ENCODE assay signal across 8 cellular contexts in genomic region chr15:90934256-90934948, GRCh38. TPM values are rescaled to one million over a fixed set of nuclear protein-coding genes. Genes with fewer than 3 reads are reported as not detected.
A peak's percentile ranks its signal among the peaks of the same experiment; 100 is the strongest.
DNase-seq lines count a peak whose midpoint lies in the region; ATAC-seq, FAIRE-seq and TF ChIP-seq lines count a peak whose summit lies in the region.

No MANE protein-coding gene starts in this region.

- peak; percentile 51 for DNase-seq in NCI-H2196 treated with DMSO at 0.1 percent for 48 hours (lab: John Stamatoyannopoulos, UW; ENCODE audit: unreplicated experiment)
- peak; percentile 77 for DNase-seq in bronchial epithelial cell (ENCODE audit: low read depth)
- DNase-seq in inferior parietal cortex (ENCODE audit: extremely low spot score), result peak; percentile 86
- peak; percentile 95 for DNase-seq in spleen
- no peak for DNase-seq in mesenteric fat pad (ENCODE audit: low spot score)

- H3K27ac ChIP-seq in spleen, result peak overlapping the region; percentile 22 to 99 (median 87)

- peaks cover 43 to 81% (median 67%) of the 10 kb centered on the region in 6 donors for H3K4me1 ChIP-seq in spleen

- H3K4me3 ChIP-seq in WI38 (ENCODE audit: low read depth, low read length) (peak overlapping the region; percentile 77), bronchial epithelial cell (ENCODE audit: low read depth, low read length) (peak overlapping the region; percentile 83), spleen (peak overlapping the region; percentile 63 to 86 (median 70))

- peak; percentile 91 for TF ChIP-seq CTCF in WI38 (IDR thresholded peaks at IDR 0.05; ENCODE audit: low read depth, low read length)
- peak; percentile 95 for TF ChIP-seq CTCF in bronchial epithelial cell (IDR thresholded peaks at IDR 0.05; ENCODE audit: insufficient read depth, low read length, severe bottlenecking)
- TF ChIP-seq CTCF in spleen (IDR thresholded peaks at IDR 0.05 in 8 of 11, conservative IDR thresholded peaks at IDR 0.05 in 3 of 11), result peak; percentile 81 to 97 (median 95)

- intact Hi-C loops in spleen (cut with DNase I; ENCODE audit: low total_unique reads), result no loop called here

- H3K27me3 ChIP-seq in bronchial epithelial cell (ENCODE audit: control insufficient read depth, insufficient read depth, low read length) (no peaks in the 10 kb centered on the region), spleen (replicated peaks in 1 of 7) (no peaks in the 10 kb centered on the region)

- WGBS in spleen, 5 donors, result 0 to 3% (median 1%) methylated on average over 14 to 19 of the region's 19 CpGs

- no peak for TF ChIP-seq POLR2A in spleen (IDR thresholded peaks at IDR 0.05)

- FAIRE-seq in bronchial epithelial cell (lab: Jason Lieb, UNC), result no peak

- ATAC-seq in GM18502 (IDR thresholded peaks at IDR 0.05; ENCODE audit: poor library complexity, unreplicated experiment), result peak; percentile 35
- ATAC-seq in HG03159 (IDR thresholded peaks at IDR 0.05; ENCODE audit: unreplicated experiment), result peak; percentile 33

- H3K36me3 ChIP-seq in bronchial epithelial cell (ENCODE audit: control insufficient read depth, insufficient read depth, low read length) (peaks cover 8% of the 10 kb centered on the region), spleen (peaks cover 0 to 31% (median 17%) of the 10 kb centered on the region in 6 donors)

- H3K9me3 ChIP-seq in spleen, result no peaks in the 10 kb centered on the region

RNA-seq across cellular contexts. Expression of gene UNC45A, which starts 0.7 kb away (rescaled TPM):
- 64.8 and 105 TPM in 2 replicates for total RNA-seq in bronchial epithelial cell
- 10 to 100 TPM; 32.8 to 59.5 (median 42.6) TPM for total RNA-seq in spleen
- polyA plus RNA-seq in spleen, result 10 to 100 TPM; 32.2 to 43.6 (median 32.8) TPM
- 52.9 TPM for total RNA-seq in mesenteric fat pad

RNA-seq across cellular contexts. Expression of gene HDDC3, which starts 2.1 kb away (rescaled TPM):
- 28.5 and 37.6 TPM in 2 replicates for total RNA-seq in bronchial epithelial cell
- 10 to 100 TPM; 12.8 to 25.9 (median 18.0) TPM for total RNA-seq in spleen
- 10 to 100 TPM; 23.9 to 34.5 (median 31.0) TPM for polyA plus RNA-seq in spleen
- 17.1 TPM for total RNA-seq in mesenteric fat pad

RNA-seq across cellular contexts. Expression of gene RCCD1, which starts 20.3 kb away (rescaled TPM):
- 11.6 and 12.9 TPM in 2 replicates for total RNA-seq in bronchial epithelial cell
- 10 to 100 TPM in 2 of 7 donors, 1 to 10 TPM in 5; 6.9 to 11.4 (median 8.7) TPM for total RNA-seq in spleen
- 1 to 10 TPM; 3.6 to 9.0 (median 6.3) TPM for polyA plus RNA-seq in spleen
- 8.3 TPM for total RNA-seq in mesenteric fat pad

RNA-seq across cellular contexts. Expression of gene MAN2A2, which starts 31.3 kb away (rescaled TPM):
- 8.4 and 12.3 TPM in 2 replicates for total RNA-seq in bronchial epithelial cell
- 100 to 1,000 TPM; 105 to 167 (median 120) TPM for total RNA-seq in spleen
- polyA plus RNA-seq in spleen, result 10 to 100 TPM; 13.7 to 46.1 (median 24.0) TPM
- 104 TPM for total RNA-seq in mesenteric fat pad

RNA-seq across cellular contexts. Expression of gene FES, which starts 50.1 kb away (rescaled TPM):
- total RNA-seq in bronchial epithelial cell, result 2.6 and 3.2 TPM in 2 replicates
- total RNA-seq in spleen, result 100 to 1,000 TPM; 150 to 369 (median 272) TPM
- polyA plus RNA-seq in spleen, result 100 to 1,000 TPM in 1 of 3 donors, 10 to 100 TPM in 2; 39.5 to 176 (median 89.2) TPM
- total RNA-seq in mesenteric fat pad, result 68.4 TPM
